In the genomic region with DNA sequence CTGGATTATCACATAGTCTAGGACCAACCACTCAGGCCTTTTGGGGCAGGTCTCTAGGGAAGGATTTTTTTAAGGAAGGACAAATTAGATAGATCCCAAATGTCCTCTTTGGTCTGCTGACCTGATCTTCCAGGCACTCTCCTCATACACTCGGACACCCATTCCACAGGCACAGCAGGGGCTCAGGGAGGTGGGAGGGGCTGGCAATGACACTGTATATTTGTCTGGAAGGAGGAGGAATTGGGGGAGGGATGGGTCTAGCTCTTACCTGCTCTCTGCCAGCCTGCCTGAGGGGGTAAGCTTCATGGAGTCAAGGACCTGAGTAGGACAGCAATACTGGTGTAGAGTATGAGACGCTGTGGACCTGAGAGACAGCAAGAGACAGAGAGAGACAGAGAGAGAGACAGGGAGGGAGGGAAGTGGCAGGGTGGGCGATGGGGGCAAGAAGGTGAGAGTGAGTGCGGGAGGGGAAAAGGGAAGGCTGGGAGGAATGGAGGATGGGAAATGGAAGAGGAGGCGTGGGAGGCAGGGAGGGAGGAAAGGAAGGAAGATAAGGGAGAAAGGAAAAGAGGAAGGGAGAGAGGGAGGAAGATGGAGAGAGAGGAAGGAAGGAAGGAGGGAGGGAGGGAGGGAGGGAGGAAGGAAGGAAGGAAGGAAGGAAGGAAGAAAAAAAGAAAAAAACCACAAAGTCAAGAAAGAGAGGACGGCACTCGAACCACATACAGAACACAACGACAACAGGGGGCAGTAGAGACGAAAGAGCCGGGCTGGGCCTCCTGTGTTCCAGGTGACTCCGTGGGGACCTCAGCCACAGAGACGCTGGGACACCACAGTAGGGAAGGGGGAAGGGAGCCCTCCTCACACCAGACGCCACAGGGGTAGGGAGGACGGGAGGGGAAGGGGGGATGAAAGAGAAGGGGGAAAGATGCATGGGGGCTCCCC, we compare ENCODE assay signal across 2 cellular contexts.
TF ChIP-seq lines count a peak whose summit lies in the region.

No MANE protein-coding gene starts in this region.

TF ChIP-seq in HCT116, 20 proteins besides CTCF, POLR2A, EP300 and RAD21:
- TF ChIP-seq CBX3 (IDR thresholded peaks at IDR 0.05; ENCODE audit: low read depth), result no peak
- TF ChIP-seq SP1 (IDR thresholded peaks at IDR 0.05; ENCODE audit: low read depth), result no peak

TF ChIP-seq in GM12878, 131 proteins besides CTCF, POLR2A, EP300 and RAD21:
- no peak for TF ChIP-seq RUNX3 (IDR thresholded peaks at IDR 0.05; ENCODE audit: low read length)
- no peak for TF ChIP-seq NBN (IDR thresholded peaks at IDR 0.05)
- TF ChIP-seq ZBED1 (IDR thresholded peaks at IDR 0.05; ENCODE audit: borderline replicate concordance), result no peak
- TF ChIP-seq, protein P1, sequence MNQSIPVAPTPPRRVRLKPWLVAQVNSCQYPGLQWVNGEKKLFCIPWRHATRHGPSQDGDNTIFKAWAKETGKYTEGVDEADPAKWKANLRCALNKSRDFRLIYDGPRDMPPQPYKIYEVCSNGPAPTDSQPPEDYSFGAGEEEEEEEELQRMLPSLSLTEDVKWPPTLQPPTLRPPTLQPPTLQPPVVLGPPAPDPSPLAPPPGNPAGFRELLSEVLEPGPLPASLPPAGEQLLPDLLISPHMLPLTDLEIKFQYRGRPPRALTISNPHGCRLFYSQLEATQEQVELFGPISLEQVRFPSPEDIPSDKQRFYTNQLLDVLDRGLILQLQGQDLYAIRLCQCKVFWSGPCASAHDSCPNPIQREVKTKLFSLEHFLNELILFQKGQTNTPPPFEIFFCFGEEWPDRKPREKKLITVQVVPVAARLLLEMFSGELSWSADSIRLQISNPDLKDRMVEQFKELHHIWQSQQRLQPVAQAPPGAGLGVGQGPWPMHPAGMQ (IDR thresholded peaks at IDR 0.05; ENCODE audit: borderline replicate concordance), result no peak
- no peak for TF ChIP-seq FOXK2 (IDR thresholded peaks at IDR 0.05)
- no peak for TF ChIP-seq POU2F2 (IDR thresholded peaks at IDR 0.05; ENCODE audit: borderline replicate concordance, low read depth, low read length)
- TF ChIP-seq NFYA (IDR thresholded peaks at IDR 0.05; ENCODE audit: borderline replicate concordance, low read depth, low read length), result no peak
- TF ChIP-seq MTA2 (IDR thresholded peaks at IDR 0.05; ENCODE audit: low read depth), result no peak
- no peak for TF ChIP-seq ZNF384 (IDR thresholded peaks at IDR 0.05; ENCODE audit: borderline replicate concordance, low read depth, low read length)
- TF ChIP-seq MEF2B (IDR thresholded peaks at IDR 0.05; ENCODE audit: partially characterized antibody, poor library complexity, severe bottlenecking), result no peak
TF ChIP-seq in GM12878: peak in this region for 0.
